2 cellular contexts compared by ENCODE assay signal in the genomic region with DNA sequence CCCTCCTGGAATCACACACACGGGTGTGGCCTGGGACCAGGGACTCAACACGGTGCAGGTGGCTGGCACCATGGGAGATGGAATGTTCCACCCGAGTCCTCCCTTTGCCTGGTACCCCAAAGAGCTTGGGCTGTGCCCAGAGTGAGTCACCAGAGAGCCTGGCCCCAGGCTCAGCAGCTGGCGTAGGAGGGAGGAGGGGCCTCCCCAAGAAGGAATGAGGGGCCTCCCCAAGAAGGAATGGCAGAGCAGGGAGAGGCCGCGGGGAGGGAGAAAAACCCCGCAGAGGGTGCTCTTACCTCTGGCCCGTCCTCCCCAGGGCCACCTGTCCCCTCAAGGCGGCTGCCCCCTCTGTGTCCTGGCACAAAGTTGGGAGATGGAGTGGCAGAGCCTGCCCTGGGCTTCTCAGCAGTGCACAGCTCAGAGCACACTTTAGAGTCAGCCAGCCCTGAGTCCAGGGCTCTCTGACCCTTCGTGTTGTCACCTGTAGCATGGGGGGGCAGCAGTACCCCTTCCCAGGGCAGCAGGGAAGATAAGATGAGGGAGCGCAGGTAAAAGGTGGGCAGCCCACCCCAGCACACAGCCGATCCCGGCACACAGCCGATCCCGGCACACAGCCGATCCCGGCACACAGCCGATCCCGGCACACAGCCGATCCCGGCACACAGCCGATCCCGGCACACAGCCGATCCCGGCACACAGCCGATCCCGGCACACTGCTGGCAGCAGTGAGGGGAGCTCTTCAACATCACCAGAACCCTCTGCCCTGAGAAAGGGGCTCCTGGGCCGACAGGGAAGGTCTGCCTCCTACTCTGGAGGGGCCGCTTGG.
TF ChIP-seq lines count a peak whose summit lies in the region.

No MANE protein-coding gene starts in this region.

TF ChIP-seq in SK-N-SH treated with all-trans-retinoic acid at 6 μM for 48 hours, 23 proteins besides CTCF, POLR2A, EP300 and RAD21 (continued from another document):
- TF ChIP-seq, protein P1, sequence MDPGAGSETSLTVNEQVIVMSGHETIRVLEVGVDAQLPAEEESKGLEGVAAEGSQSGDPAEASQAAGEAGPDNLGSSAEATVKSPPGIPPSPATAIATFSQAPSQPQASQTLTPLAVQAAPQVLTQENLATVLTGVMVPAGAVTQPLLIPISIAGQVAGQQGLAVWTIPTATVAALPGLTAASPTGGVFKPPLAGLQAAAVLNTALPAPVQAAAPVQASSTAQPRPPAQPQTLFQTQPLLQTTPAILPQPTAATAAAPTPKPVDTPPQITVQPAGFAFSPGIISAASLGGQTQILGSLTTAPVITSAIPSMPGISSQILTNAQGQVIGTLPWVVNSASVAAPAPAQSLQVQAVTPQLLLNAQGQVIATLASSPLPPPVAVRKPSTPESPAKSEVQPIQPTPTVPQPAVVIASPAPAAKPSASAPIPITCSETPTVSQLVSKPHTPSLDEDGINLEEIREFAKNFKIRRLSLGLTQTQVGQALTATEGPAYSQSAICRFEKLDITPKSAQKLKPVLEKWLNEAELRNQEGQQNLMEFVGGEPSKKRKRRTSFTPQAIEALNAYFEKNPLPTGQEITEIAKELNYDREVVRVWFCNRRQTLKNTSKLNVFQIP (CRISPR knock-in tag; IDR thresholded peaks at IDR 0.05; ENCODE audit: borderline replicate concordance, low read depth), result no peak
- TF ChIP-seq BACH2 (CRISPR knock-in tag; IDR thresholded peaks at IDR 0.05; ENCODE audit: borderline replicate concordance) (no peak), ZC3H10 (CRISPR knock-in tag; IDR thresholded peaks at IDR 0.05) (no peak), TCF4 (CRISPR knock-in tag; IDR thresholded peaks at IDR 0.05; ENCODE audit: borderline replicate concordance) (no peak), ZNF70 (CRISPR knock-in tag; IDR thresholded peaks at IDR 0.05) (no peak), PATZ1 (CRISPR knock-in tag; IDR thresholded peaks at IDR 0.05; ENCODE audit: borderline replicate concordance) (no peak), ZFP30 (CRISPR knock-in tag; IDR thresholded peaks at IDR 0.05) (no peak), CREB5 (CRISPR knock-in tag; IDR thresholded peaks at IDR 0.05; ENCODE audit: low read depth) (no peak), PPARA (CRISPR knock-in tag; IDR thresholded peaks at IDR 0.05; ENCODE audit: borderline replicate concordance) (no peak), ESRRG (CRISPR knock-in tag; IDR thresholded peaks at IDR 0.05) (no peak)

TF ChIP-seq in SK-N-SH, 30 proteins besides CTCF, POLR2A, EP300 and RAD21 (continued from another document):
- TF ChIP-seq FOSL2 (IDR thresholded peaks at IDR 0.05; ENCODE audit: borderline replicate concordance, low read depth), result no peak
- TF ChIP-seq RXRA (IDR thresholded peaks at IDR 0.05; ENCODE audit: borderline replicate concordance, low read depth), result no peak
- TF ChIP-seq FOXM1 (IDR thresholded peaks at IDR 0.05; ENCODE audit: low read depth), result no peak
- TF ChIP-seq RCOR1 (IDR thresholded peaks at IDR 0.05; ENCODE audit: low read length), result no peak
TF ChIP-seq in SK-N-SH: peak in this region for 0.
